28 cellular contexts compared by ENCODE assay signal in genomic region chr12:42459336-42459847, GRCh38.
"Had no signal": no experiment of that assay in that cellular context is flagged by ENCODE, and none has a peak within 500 bp of the region (broad histone marks: within the 10 kb centered on the region; RNA-seq: fewer than 3 reads in every experiment).

No MANE protein-coding gene starts in this region.

- H3K27me3 Mint-ChIP-seq: activated CD4-positive, alpha-beta memory T cell treated with anti-CD3 and anti-CD28 coated beads, Interleukin-2, amount 10 ng/mL, durations not matched to agents 7 days and 5 days; activated CD4-positive, alpha-beta T cell treated with anti-CD3 and anti-CD28 coated beads, Interleukin-2, amount 10 ng/mL, durations not matched to agents 7 days and 5 days; stimulated activated naive B cell treated with anti-CD40 and anti-IgM and Interleukin-4, amounts not matched to agents 10 μg/mL and 1 μg/mL and 100 μg/mL, for 72 hours; T-helper 17 cell had no signal

- H3K36me3 ChIP-seq: neural progenitor cell, WERI-Rb-1 had no signal

- H3K4me1 Mint-ChIP-seq: activated CD4-positive, alpha-beta memory T cell treated with anti-CD3 and anti-CD28 coated beads, Interleukin-2, amount 10 ng/mL, durations not matched to agents 7 days and 5 days; activated CD4-positive, alpha-beta T cell treated with anti-CD3 and anti-CD28 coated beads, Interleukin-2, amount 10 ng/mL, durations not matched to agents 7 days and 5 days; naive thymus-derived CD4-positive, alpha-beta T cell; neural progenitor cell; T-helper 17 cell had no signal

- H3K4me3 ChIP-seq: neural progenitor cell, right atrium auricular region, tibial nerve had no signal

- H3K9me3 ChIP-seq: right atrium auricular region, tibial nerve had no signal

- ATAC-seq: left ventricle myocardium superior; naive thymus-derived CD4-positive, alpha-beta T cell; stimulated activated naive B cell treated with anti-CD40 and anti-IgM and Interleukin-4, amounts not matched to agents 10 μg/mL and 1 μg/mL and 100 μg/mL, for 72 hours; T-helper 17 cell had no signal

- H3K27me3 ChIP-seq: brain microvascular endothelial cell, neural progenitor cell, right atrium auricular region, tibial nerve had no signal

- FAIRE-seq: astrocyte, frontal cortex had no signal

- H3K4me1 ChIP-seq: neural progenitor cell, parathyroid adenoma, right atrium auricular region, tibial nerve had no signal

- H3K9me3 Mint-ChIP-seq: activated CD4-positive, alpha-beta memory T cell treated with anti-CD3 and anti-CD28 coated beads, Interleukin-2, amount 10 ng/mL, durations not matched to agents 7 days and 5 days; activated CD4-positive, alpha-beta T cell treated with anti-CD3 and anti-CD28 coated beads, Interleukin-2, amount 10 ng/mL, durations not matched to agents 7 days and 5 days; activated T-cell treated with anti-CD3 and anti-CD28 coated beads, Interleukin-2, amount 50 U/mL, for 24 hours; neural progenitor cell had no signal

- H3K27ac ChIP-seq: brain microvascular endothelial cell, epithelial cell of prostate, neural progenitor cell, parathyroid adenoma, right atrium auricular region, tibial nerve, WERI-Rb-1 had no signal

- H3K4me3 Mint-ChIP-seq: activated CD4-positive, alpha-beta memory T cell treated with anti-CD3 and anti-CD28 coated beads, Interleukin-2, amount 10 ng/mL, durations not matched to agents 7 days and 5 days; activated CD4-positive, alpha-beta T cell treated with anti-CD3 and anti-CD28 coated beads, Interleukin-2, amount 10 ng/mL, durations not matched to agents 7 days and 5 days; activated T-cell treated with anti-CD3 and anti-CD28 coated beads, Interleukin-2, amount 50 U/mL, for 24 hours; naive thymus-derived CD4-positive, alpha-beta T cell; neural progenitor cell; stimulated activated naive B cell treated with anti-CD40 and anti-IgM and Interleukin-4, amounts not matched to agents 10 μg/mL and 1 μg/mL and 100 μg/mL, for 72 hours; T-helper 17 cell had no signal

- DNase-seq: activated CD4-positive, alpha-beta memory T cell treated with anti-CD3 and anti-CD28 coated beads, Interleukin-2, amount 10 ng/mL, durations not matched to agents 7 days and 5 days; activated CD4-positive, alpha-beta T cell treated with anti-CD3 and anti-CD28 coated beads for 1 hour; activated CD4-positive, alpha-beta T cell treated with anti-CD3 and anti-CD28 coated beads, Interleukin-2, amount 10 ng/mL, durations not matched to agents 7 days and 5 days; activated CD8-positive, alpha-beta memory T cell treated with anti-CD3 and anti-CD28 coated beads, Interleukin-2, amount 50 U/mL, for 48 hours; activated gamma-delta T cell; activated naive CD4-positive, alpha-beta T cell treated with anti-CD3 and anti-CD28 coated beads, Interleukin-2, amount 50 U/mL, for 16 hours; activated T-cell treated with anti-CD3 and anti-CD28 coated beads, Interleukin-2, amount 50 U/mL, for 24 hours; amniotic stem cell; brain microvascular endothelial cell; caudate nucleus; cortex of kidney; islet precursor cell; left ventricle myocardium superior; naive thymus-derived CD4-positive, alpha-beta T cell; occipital lobe; stimulated activated CD4-positive, alpha-beta T cell treated with anti-CD3 and anti-CD28 coated beads, Interleukin-15, amount 100 ng/mL, for 24 hours; stimulated activated CD4-positive, alpha-beta T cell treated with anti-CD3 and anti-CD28 coated beads, Interleukin-2, amount 100 ng/mL, for 24 hours; stimulated activated naive B cell treated with anti-CD40 and anti-IgM and Interleukin-4, amounts not matched to agents 10 μg/mL and 1 μg/mL and 100 μg/mL, for 72 hours; T-helper 17 cell; T1000; WERI-Rb-1 had no signal

- H3K27ac Mint-ChIP-seq: activated CD4-positive, alpha-beta memory T cell treated with anti-CD3 and anti-CD28 coated beads, Interleukin-2, amount 10 ng/mL, durations not matched to agents 7 days and 5 days; activated CD4-positive, alpha-beta T cell treated with anti-CD3 and anti-CD28 coated beads, Interleukin-2, amount 10 ng/mL, durations not matched to agents 7 days and 5 days; activated T-cell treated with anti-CD3 and anti-CD28 coated beads, Interleukin-2, amount 50 U/mL, for 24 hours; naive thymus-derived CD4-positive, alpha-beta T cell; neural progenitor cell; T-helper 17 cell had no signal
